ENCODE assay signal across 31 cellular contexts in genomic region chr11:44998051-44998450, GRCh38.
"Had no signal": no experiment of that assay in that cellular context is flagged by ENCODE, and none has a peak within 500 bp of the region (broad histone marks: within the 10 kb centered on the region; RNA-seq: fewer than 3 reads in every experiment).

No MANE protein-coding gene starts in this region.

- H3K27me3 ChIP-seq: gastrocnemius medialis, neutrophil, sigmoid colon, thyroid gland, upper lobe of left lung had no signal

- H3K4me1 ChIP-seq: prostate gland, sigmoid colon, thyroid gland, upper lobe of left lung had no signal

- H3K4me3 ChIP-seq: esophagus squamous epithelium, gastrocnemius medialis, left ventricle myocardium inferior, lung, prostate gland, sigmoid colon, smooth muscle cell, thyroid gland, upper lobe of left lung had no signal

- ATAC-seq: activated CD4-positive, CD25-positive, alpha-beta regulatory T cell treated with anti-CD3 and anti-CD28 coated beads, Interleukin-2, amount 50 U/mL, for 24 hours; activated naive CD4-positive, alpha-beta T cell treated with anti-CD3 and anti-CD28 coated beads, Interleukin-2, amount 50 U/mL, for 72 hours; activated T-cell treated with anti-CD3 and anti-CD28 coated beads, Interleukin-2, amount 50 U/mL, for 72 hours; stimulated activated memory B cell treated with anti-CD40 and anti-IgM and Interleukin-4, amounts not matched to agents 10 μg/mL and 1 μg/mL and 100 μg/mL, for 72 hours; stimulated activated naive CD8-positive, alpha-beta T cell treated with anti-CD3 and anti-CD28 coated beads, Interleukin-15, amount 100 ng/mL, for 72 hours had no signal

- H3K36me3 ChIP-seq: esophagus squamous epithelium, gastrocnemius medialis, left ventricle myocardium inferior, neutrophil, prostate gland, sigmoid colon, thyroid gland, upper lobe of left lung had no signal

- FAIRE-seq: bronchial epithelial cell, islet of Langerhans, TTC549 had no signal

- H3K27ac ChIP-seq: esophagus squamous epithelium, left ventricle myocardium inferior, neutrophil, prostate gland, sigmoid colon, thyroid gland, upper lobe of left lung, VCaP had no signal

- H3K9me3 ChIP-seq: esophagus squamous epithelium, gastrocnemius medialis, left ventricle myocardium inferior, neutrophil, prostate gland, sigmoid colon, thyroid gland, upper lobe of left lung had no signal

- DNase-seq: activated CD4-positive, alpha-beta memory T cell treated with anti-CD3 and anti-CD28 coated beads, Interleukin-2, amount 10 ng/mL, durations not matched to agents 7 days and 5 days; activated CD4-positive, alpha-beta T cell treated with anti-CD3 and anti-CD28 coated beads for 48 hours; activated naive CD4-positive, alpha-beta T cell; activated T-cell treated with anti-CD3 and anti-CD28 coated beads, Interleukin-2, amount 50 U/mL, for 72 hours; cortex of kidney; esophagus squamous epithelium; gastrocnemius medialis; glutamatergic neuron; left ventricle myocardium inferior; mesendoderm; retina; stimulated activated CD4-positive, alpha-beta T cell treated with anti-CD3 and anti-CD28 coated beads, Interleukin-1b, Interleukin-23, amount 100 ng/mL, for 48 hours; stimulated activated CD4-positive, alpha-beta T cell treated with anti-CD3 and anti-CD28 coated beads, Interleukin-4, amount 100 ng/mL, for 4 hours; stimulated activated CD8-positive, alpha-beta memory T cell treated with anti-CD3 and anti-CD28 coated beads, Interleukin-4, amount 100 ng/mL, for 48 hours; stimulated activated naive CD8-positive, alpha-beta T cell treated with anti-CD3 and anti-CD28 coated beads, Interleukin-15, amount 100 ng/mL, for 72 hours; SW 1271; T-helper 9 cell; thyroid gland; upper lobe of left lung had no signal
